ENCODE assay signal across 36 cellular contexts in the genomic region with DNA sequence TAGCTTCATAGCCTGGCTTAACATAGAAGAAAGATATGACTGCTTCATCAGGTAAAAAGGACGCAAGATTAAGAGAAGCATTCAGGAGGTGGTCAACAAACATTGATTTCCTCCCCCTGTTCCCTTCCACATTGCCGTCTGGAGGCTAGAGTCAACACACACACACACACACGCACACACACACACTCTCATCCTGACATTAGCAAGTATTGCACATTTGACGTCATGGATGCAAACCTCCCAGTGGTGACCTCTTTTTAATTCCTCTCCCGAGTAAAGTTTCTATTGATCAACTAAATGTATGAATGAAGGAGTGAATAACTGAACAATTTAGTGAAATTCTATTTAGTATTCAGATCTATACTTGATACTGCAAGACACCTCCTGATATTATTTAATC.
"Had no signal": no experiment of that assay in that cellular context is flagged by ENCODE, and none has a peak within 500 bp of the region (broad histone marks: within the 10 kb centered on the region; RNA-seq: fewer than 3 reads in every experiment).

No MANE protein-coding gene starts in this region.

- ATAC-seq: activated CD4-positive, alpha-beta T cell treated with anti-CD3 and anti-CD28 coated beads for 36 hours; activated CD4-positive, CD25-positive, alpha-beta regulatory T cell treated with anti-CD3 and anti-CD28 coated beads, Interleukin-2, amount 50 U/mL, for 24 hours; activated CD8-positive, alpha-beta memory T cell treated with anti-CD3 and anti-CD28 coated beads, Interleukin-2, amount 10 ng/mL, durations not matched to agents 7 days and 5 days; activated CD8-positive, alpha-beta T cell treated with anti-CD3 and anti-CD28 coated beads, Interleukin-2, amount 10 ng/mL, durations not matched to agents 7 days and 5 days; activated naive CD8-positive, alpha-beta T cell treated with anti-CD3 and anti-CD28 coated beads, Interleukin-2, amount 50 U/mL, for 24 hours had no signal

- H3K4me3 ChIP-seq: ascending aorta, cardiac muscle cell had no signal

- H3K4me1 Mint-ChIP-seq: activated CD4-positive, alpha-beta memory T cell treated with anti-CD3 and anti-CD28 coated beads, Interleukin-2, amount 10 ng/mL, durations not matched to agents 7 days and 5 days; activated CD4-positive, alpha-beta T cell treated with anti-CD3 and anti-CD28 coated beads for 36 hours; activated CD4-positive, alpha-beta T cell treated with anti-CD3 and anti-CD28 coated beads, Interleukin-2, amount 10 ng/mL, durations not matched to agents 7 days and 5 days; activated CD8-positive, alpha-beta memory T cell treated with anti-CD3 and anti-CD28 coated beads, Interleukin-2, amount 10 ng/mL, durations not matched to agents 7 days and 5 days; activated naive CD4-positive, alpha-beta T cell treated with anti-CD3 and anti-CD28 coated beads, Interleukin-2, amount 10 ng/mL, durations not matched to agents 7 days and 5 days; activated naive CD4-positive, alpha-beta T cell treated with anti-CD3 and anti-CD28 coated beads, Interleukin-2, amount 50 U/mL, for 24 hours; activated naive CD8-positive, alpha-beta T cell treated with anti-CD3 and anti-CD28 coated beads, Interleukin-2, amount 10 ng/mL, durations not matched to agents 7 days and 5 days; activated naive CD8-positive, alpha-beta T cell treated with anti-CD3 and anti-CD28 coated beads, Interleukin-2, amount 50 U/mL, for 24 hours; central memory CD8-positive, alpha-beta T cell; WTC11 had no signal

- FAIRE-seq: bronchial epithelial cell had no signal

- H3K9me3 Mint-ChIP-seq: activated CD4-positive, alpha-beta memory T cell treated with anti-CD3 and anti-CD28 coated beads, Interleukin-2, amount 10 ng/mL, durations not matched to agents 7 days and 5 days; activated CD4-positive, alpha-beta T cell treated with anti-CD3 and anti-CD28 coated beads, Interleukin-2, amount 10 ng/mL, durations not matched to agents 7 days and 5 days; activated naive CD4-positive, alpha-beta T cell treated with anti-CD3 and anti-CD28 coated beads, Interleukin-2, amount 10 ng/mL, durations not matched to agents 7 days and 5 days; activated naive CD4-positive, alpha-beta T cell treated with anti-CD3 and anti-CD28 coated beads, Interleukin-2, amount 50 U/mL, for 24 hours; activated naive CD8-positive, alpha-beta T cell treated with anti-CD3 and anti-CD28 coated beads, Interleukin-2, amount 10 ng/mL, durations not matched to agents 7 days and 5 days; activated T-cell treated with anti-CD3 and anti-CD28 coated beads, Interleukin-2, amount 50 U/mL, for 24 hours; WTC11 had no signal

- H3K36me3 Mint-ChIP-seq: activated CD8-positive, alpha-beta memory T cell treated with anti-CD3 and anti-CD28 coated beads, Interleukin-2, amount 10 ng/mL, durations not matched to agents 7 days and 5 days; activated naive CD4-positive, alpha-beta T cell treated with anti-CD3 and anti-CD28 coated beads, Interleukin-2, amount 10 ng/mL, durations not matched to agents 7 days and 5 days; activated naive CD4-positive, alpha-beta T cell treated with anti-CD3 and anti-CD28 coated beads, Interleukin-2, amount 50 U/mL, for 24 hours; activated naive CD8-positive, alpha-beta T cell; activated naive CD8-positive, alpha-beta T cell treated with anti-CD3 and anti-CD28 coated beads, Interleukin-2, amount 10 ng/mL, durations not matched to agents 7 days and 5 days; brain; WTC11 had no signal

- H3K9me3 ChIP-seq: ascending aorta had no signal

- H3K4me1 ChIP-seq: ascending aorta had no signal

- H3K27ac Mint-ChIP-seq: activated CD4-positive, alpha-beta memory T cell treated with anti-CD3 and anti-CD28 coated beads, Interleukin-2, amount 10 ng/mL, durations not matched to agents 7 days and 5 days; activated CD4-positive, alpha-beta T cell treated with anti-CD3 and anti-CD28 coated beads for 36 hours; activated CD4-positive, alpha-beta T cell treated with anti-CD3 and anti-CD28 coated beads, Interleukin-2, amount 10 ng/mL, durations not matched to agents 7 days and 5 days; activated CD8-positive, alpha-beta memory T cell treated with anti-CD3 and anti-CD28 coated beads, Interleukin-2, amount 10 ng/mL, durations not matched to agents 7 days and 5 days; activated CD8-positive, alpha-beta T cell treated with anti-CD3 and anti-CD28 coated beads, Interleukin-2, amount 10 ng/mL, durations not matched to agents 7 days and 5 days; activated naive CD4-positive, alpha-beta T cell treated with anti-CD3 and anti-CD28 coated beads, Interleukin-2, amount 10 ng/mL, durations not matched to agents 7 days and 5 days; activated naive CD4-positive, alpha-beta T cell treated with anti-CD3 and anti-CD28 coated beads, Interleukin-2, amount 50 U/mL, for 24 hours; activated naive CD8-positive, alpha-beta T cell; activated naive CD8-positive, alpha-beta T cell treated with anti-CD3 and anti-CD28 coated beads, Interleukin-2, amount 10 ng/mL, durations not matched to agents 7 days and 5 days; activated naive CD8-positive, alpha-beta T cell treated with anti-CD3 and anti-CD28 coated beads, Interleukin-2, amount 50 U/mL, for 24 hours; activated T-cell treated with anti-CD3 and anti-CD28 coated beads, Interleukin-2, amount 50 U/mL, for 24 hours; activated T-helper 2 cell treated with anti-CD3 and anti-CD28 coated beads, Interferon-gamma antibody, Interleukin-2, Interleukin-4, amounts not matched to agents 10 μg/mL and 5 μg/mL and 100 μg/mL, durations not matched to agents 14 hours and 24 hours and 36 hours; brain; T-helper 1 cell treated with Interleukin-12 subunit alpha and Interleukin-12 subunit beta and Interleukin-4 antibody, amounts not matched to agents 30 μg/mL and 1 μg/mL, for 36 hours; WTC11 had no signal

- H3K27me3 ChIP-seq: ascending aorta, cardiac muscle cell had no signal

- H3K36me3 ChIP-seq: ascending aorta, cardiac muscle cell, WERI-Rb-1 had no signal

- H3K4me3 Mint-ChIP-seq: activated CD4-positive, alpha-beta memory T cell treated with anti-CD3 and anti-CD28 coated beads, Interleukin-2, amount 10 ng/mL, durations not matched to agents 7 days and 5 days; activated CD4-positive, alpha-beta T cell treated with anti-CD3 and anti-CD28 coated beads for 36 hours; activated CD4-positive, alpha-beta T cell treated with anti-CD3 and anti-CD28 coated beads, Interleukin-2, amount 10 ng/mL, durations not matched to agents 7 days and 5 days; activated CD8-positive, alpha-beta memory T cell treated with anti-CD3 and anti-CD28 coated beads, Interleukin-2, amount 10 ng/mL, durations not matched to agents 7 days and 5 days; activated CD8-positive, alpha-beta T cell treated with anti-CD3 and anti-CD28 coated beads, Interleukin-2, amount 10 ng/mL, durations not matched to agents 7 days and 5 days; activated naive CD4-positive, alpha-beta T cell treated with anti-CD3 and anti-CD28 coated beads, Interleukin-2, amount 10 ng/mL, durations not matched to agents 7 days and 5 days; activated naive CD4-positive, alpha-beta T cell treated with anti-CD3 and anti-CD28 coated beads, Interleukin-2, amount 50 U/mL, for 24 hours; activated naive CD8-positive, alpha-beta T cell; activated naive CD8-positive, alpha-beta T cell treated with anti-CD3 and anti-CD28 coated beads, Interleukin-2, amount 10 ng/mL, durations not matched to agents 7 days and 5 days; activated naive CD8-positive, alpha-beta T cell treated with anti-CD3 and anti-CD28 coated beads, Interleukin-2, amount 50 U/mL, for 24 hours; activated T-cell treated with anti-CD3 and anti-CD28 coated beads, Interleukin-2, amount 50 U/mL, for 24 hours; brain; central memory CD8-positive, alpha-beta T cell; T-helper 1 cell treated with Interleukin-12 subunit alpha and Interleukin-12 subunit beta and Interleukin-4 antibody, amounts not matched to agents 30 μg/mL and 1 μg/mL, for 36 hours; WTC11 had no signal

- H3K27me3 Mint-ChIP-seq: activated CD4-positive, alpha-beta memory T cell treated with anti-CD3 and anti-CD28 coated beads, Interleukin-2, amount 10 ng/mL, durations not matched to agents 7 days and 5 days; activated CD4-positive, alpha-beta T cell treated with anti-CD3 and anti-CD28 coated beads for 36 hours; activated CD4-positive, alpha-beta T cell treated with anti-CD3 and anti-CD28 coated beads, Interleukin-2, amount 10 ng/mL, durations not matched to agents 7 days and 5 days; activated CD8-positive, alpha-beta memory T cell treated with anti-CD3 and anti-CD28 coated beads, Interleukin-2, amount 10 ng/mL, durations not matched to agents 7 days and 5 days; activated naive CD4-positive, alpha-beta T cell treated with anti-CD3 and anti-CD28 coated beads, Interleukin-2, amount 10 ng/mL, durations not matched to agents 7 days and 5 days; activated naive CD4-positive, alpha-beta T cell treated with anti-CD3 and anti-CD28 coated beads, Interleukin-2, amount 50 U/mL, for 24 hours; activated naive CD8-positive, alpha-beta T cell; activated naive CD8-positive, alpha-beta T cell treated with anti-CD3 and anti-CD28 coated beads, Interleukin-2, amount 10 ng/mL, durations not matched to agents 7 days and 5 days; activated naive CD8-positive, alpha-beta T cell treated with anti-CD3 and anti-CD28 coated beads, Interleukin-2, amount 50 U/mL, for 24 hours; activated T-cell treated with anti-CD3 and anti-CD28 coated beads, Interleukin-2, amount 50 U/mL, for 24 hours; brain; central memory CD8-positive, alpha-beta T cell had no signal

- DNase-seq: activated CD4-positive, alpha-beta memory T cell treated with anti-CD3 and anti-CD28 coated beads, Interleukin-2, amount 10 ng/mL, durations not matched to agents 7 days and 5 days; activated CD4-positive, alpha-beta T cell treated with anti-CD3 and anti-CD28 coated beads for 1 hour; activated CD4-positive, alpha-beta T cell treated with anti-CD3 and anti-CD28 coated beads for 36 hours; activated CD4-positive, alpha-beta T cell treated with anti-CD3 and anti-CD28 coated beads for 48 hours; activated CD4-positive, alpha-beta T cell treated with anti-CD3 and anti-CD28 coated beads, Interleukin-2, amount 10 ng/mL, durations not matched to agents 7 days and 5 days; activated CD4-positive, alpha-beta T cell treated with anti-CD3 and anti-CD28 coated beads, Interleukin-2, amount 50 U/mL, for 48 hours; activated CD4-positive, CD25-positive, alpha-beta regulatory T cell; activated CD8-positive, alpha-beta memory T cell treated with anti-CD3 and anti-CD28 coated beads for 24 hours; activated CD8-positive, alpha-beta memory T cell treated with anti-CD3 and anti-CD28 coated beads, Interleukin-2, amount 10 ng/mL, durations not matched to agents 7 days and 5 days; activated CD8-positive, alpha-beta memory T cell treated with anti-CD3 and anti-CD28 coated beads, Interleukin-2, amount 50 U/mL, for 48 hours; activated CD8-positive, alpha-beta T cell treated with anti-CD3 and anti-CD28 coated beads, Interleukin-2, amount 10 ng/mL, durations not matched to agents 7 days and 5 days; activated effector memory CD4-positive, alpha-beta T cell treated with Interleukin-2 at 50 U/mL for 16 hours; activated gamma-delta T cell; activated naive CD4-positive, alpha-beta T cell treated with anti-CD3 and anti-CD28 coated beads, Interleukin-2, amount 10 ng/mL, durations not matched to agents 7 days and 5 days; activated naive CD4-positive, alpha-beta T cell treated with Interleukin-2 at 50 U/mL for 16 hours; activated naive CD8-positive, alpha-beta T cell treated with anti-CD3 and anti-CD28 coated beads, Interleukin-2, amount 10 ng/mL, durations not matched to agents 7 days and 5 days; activated naive CD8-positive, alpha-beta T cell treated with anti-CD3 and anti-CD28 coated beads, Interleukin-2, amount 50 U/mL, for 24 hours; activated T-cell treated with anti-CD3 and anti-CD28 coated beads, Interleukin-2, amount 50 U/mL, for 24 hours; activated T-cell treated with anti-CD3 and anti-CD28 coated beads, Interleukin-2, amount 50 U/mL, for 48 hours; amygdala; anterior cingulate cortex; caudate nucleus; cerebellar nuclear complex; T1000; WERI-Rb-1 had no signal

- H3K27ac ChIP-seq: ascending aorta, cardiac muscle cell, WERI-Rb-1 had no signal
